ENCODE assay signal across 33 cellular contexts in the genomic region with DNA sequence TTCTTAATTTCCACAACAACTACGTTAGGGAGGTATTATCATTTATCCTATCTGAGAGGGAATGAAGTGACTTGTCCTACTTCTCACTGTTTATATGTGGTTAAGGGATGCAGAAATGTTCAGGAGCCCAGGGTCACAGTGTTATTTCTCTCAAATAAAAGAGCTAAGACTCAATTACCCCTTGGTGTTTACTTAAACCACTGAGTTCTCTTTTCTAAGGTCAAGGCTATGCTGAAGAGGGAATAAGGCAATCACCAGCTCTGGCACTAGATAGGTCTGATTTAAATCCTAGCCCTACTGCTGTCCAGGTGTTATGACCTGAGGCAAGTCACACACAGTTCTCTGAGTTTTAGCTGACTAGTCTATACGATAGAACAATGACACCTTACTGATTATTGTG.
"Had no signal": no experiment of that assay in that cellular context is flagged by ENCODE, and none has a peak within 500 bp of the region (broad histone marks: within the 10 kb centered on the region; RNA-seq: fewer than 3 reads in every experiment).

No MANE protein-coding gene starts in this region.

- H3K4me1 ChIP-seq: ascending aorta, breast epithelium had no signal

- DNase-seq: activated CD4-positive, alpha-beta memory T cell treated with anti-CD3 and anti-CD28 coated beads, Interleukin-2, amount 10 ng/mL, durations not matched to agents 7 days and 5 days; activated CD4-positive, alpha-beta T cell treated with anti-CD3 and anti-CD28 coated beads for 1 hour; activated CD4-positive, alpha-beta T cell treated with anti-CD3 and anti-CD28 coated beads for 4 hours; activated CD4-positive, alpha-beta T cell treated with anti-CD3 and anti-CD28 coated beads, Interleukin-2, amount 10 ng/mL, durations not matched to agents 7 days and 5 days; activated CD4-positive, alpha-beta T cell treated with anti-CD3 and anti-CD28 coated beads, Interleukin-2, amount 50 U/mL, for 4 hours; activated CD8-positive, alpha-beta memory T cell treated with anti-CD3 and anti-CD28 coated beads, Interleukin-2, amount 10 ng/mL, durations not matched to agents 7 days and 5 days; activated CD8-positive, alpha-beta memory T cell treated with anti-CD3 and anti-CD28 coated beads, Interleukin-2, amount 50 U/mL, for 4 hours; activated gamma-delta T cell; activated naive CD4-positive, alpha-beta T cell; activated naive CD4-positive, alpha-beta T cell treated with anti-CD3 and anti-CD28 coated beads, Interleukin-2, amount 10 ng/mL, durations not matched to agents 7 days and 5 days; activated naive CD8-positive, alpha-beta T cell treated with anti-CD3 and anti-CD28 coated beads, Interleukin-2, amount 10 ng/mL, durations not matched to agents 7 days and 5 days; activated T-cell treated with anti-CD3 and anti-CD28 coated beads, Interleukin-2, amount 50 U/mL, for 1 hour; activated T-cell treated with anti-CD3 and anti-CD28 coated beads, Interleukin-2, amount 50 U/mL, for 48 hours; central memory CD4-positive, alpha-beta T cell; cerebellar nuclear complex; dermis blood vessel endothelial cell; effector CD4-positive, alpha-beta T cell; effector memory CD8-positive, alpha-beta T cell; erythroblast; foreskin keratinocyte; gastrocnemius medialis; glutamatergic neuron; heart left ventricle; T-helper 2 cell had no signal

- H3K36me3 ChIP-seq: ascending aorta, breast epithelium, cardiac muscle cell, esophagus muscularis mucosa, gastrocnemius medialis, heart left ventricle had no signal

- H3K9me3 ChIP-seq: ascending aorta, breast epithelium, esophagus muscularis mucosa, gastrocnemius medialis, heart left ventricle had no signal

- H3K27me3 ChIP-seq: ascending aorta, breast epithelium, cardiac muscle cell, esophagus muscularis mucosa, foreskin keratinocyte, gastrocnemius medialis, heart left ventricle had no signal

- FAIRE-seq: TTC549 had no signal

- H3K4me3 ChIP-seq: ascending aorta, breast epithelium, cardiac muscle cell, coronary artery, esophagus muscularis mucosa, gastrocnemius medialis, heart left ventricle had no signal

- ATAC-seq: activated CD8-positive, alpha-beta memory T cell treated with anti-CD3 and anti-CD28 coated beads, Interleukin-2, amount 10 ng/mL, durations not matched to agents 7 days and 5 days; activated naive CD4-positive, alpha-beta T cell treated with anti-CD3 and anti-CD28 coated beads, Interleukin-2, amount 50 U/mL, for 72 hours; effector memory CD8-positive, alpha-beta T cell; foreskin keratinocyte; gastrocnemius medialis; heart left ventricle; WTC11 had no signal

- H3K27ac ChIP-seq: ascending aorta, cardiac muscle cell, coronary artery, esophagus muscularis mucosa, foreskin keratinocyte, gastrocnemius medialis, heart left ventricle, VCaP had no signal
